ENCODE assay signal across 8 cellular contexts in the genomic region with DNA sequence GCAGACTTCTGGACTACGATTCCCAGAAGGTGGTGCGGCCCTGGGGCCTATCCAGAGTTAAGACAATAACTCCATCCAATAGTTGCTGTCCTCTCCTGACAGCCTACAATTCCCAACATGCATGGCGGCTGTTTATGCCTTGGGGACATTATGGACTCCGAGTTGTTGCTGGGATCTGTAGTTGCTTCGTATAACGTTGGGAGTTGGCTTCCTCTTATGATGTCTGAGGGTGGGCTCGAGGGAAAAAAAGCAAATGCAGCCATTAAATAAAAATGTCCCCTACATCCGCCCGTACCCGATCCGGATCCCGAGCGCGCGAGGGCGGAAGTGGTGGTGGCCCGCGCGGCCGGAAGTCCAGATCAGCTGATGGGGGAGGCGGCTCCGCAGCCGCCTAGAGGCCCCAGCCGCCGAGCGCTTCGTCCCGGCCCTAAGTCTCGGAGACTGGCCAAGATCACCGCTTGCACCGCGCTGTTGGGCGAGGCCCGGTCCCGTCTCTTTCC. TPM values are rescaled to one million over a fixed set of nuclear protein-coding genes. Genes with fewer than 3 reads are reported as not detected.
A peak's percentile ranks its signal among the peaks of the same experiment; 100 is the strongest.
DNase-seq lines count a peak whose midpoint lies in the region; ATAC-seq and TF ChIP-seq lines count a peak whose summit lies in the region.

A gene with protein sequence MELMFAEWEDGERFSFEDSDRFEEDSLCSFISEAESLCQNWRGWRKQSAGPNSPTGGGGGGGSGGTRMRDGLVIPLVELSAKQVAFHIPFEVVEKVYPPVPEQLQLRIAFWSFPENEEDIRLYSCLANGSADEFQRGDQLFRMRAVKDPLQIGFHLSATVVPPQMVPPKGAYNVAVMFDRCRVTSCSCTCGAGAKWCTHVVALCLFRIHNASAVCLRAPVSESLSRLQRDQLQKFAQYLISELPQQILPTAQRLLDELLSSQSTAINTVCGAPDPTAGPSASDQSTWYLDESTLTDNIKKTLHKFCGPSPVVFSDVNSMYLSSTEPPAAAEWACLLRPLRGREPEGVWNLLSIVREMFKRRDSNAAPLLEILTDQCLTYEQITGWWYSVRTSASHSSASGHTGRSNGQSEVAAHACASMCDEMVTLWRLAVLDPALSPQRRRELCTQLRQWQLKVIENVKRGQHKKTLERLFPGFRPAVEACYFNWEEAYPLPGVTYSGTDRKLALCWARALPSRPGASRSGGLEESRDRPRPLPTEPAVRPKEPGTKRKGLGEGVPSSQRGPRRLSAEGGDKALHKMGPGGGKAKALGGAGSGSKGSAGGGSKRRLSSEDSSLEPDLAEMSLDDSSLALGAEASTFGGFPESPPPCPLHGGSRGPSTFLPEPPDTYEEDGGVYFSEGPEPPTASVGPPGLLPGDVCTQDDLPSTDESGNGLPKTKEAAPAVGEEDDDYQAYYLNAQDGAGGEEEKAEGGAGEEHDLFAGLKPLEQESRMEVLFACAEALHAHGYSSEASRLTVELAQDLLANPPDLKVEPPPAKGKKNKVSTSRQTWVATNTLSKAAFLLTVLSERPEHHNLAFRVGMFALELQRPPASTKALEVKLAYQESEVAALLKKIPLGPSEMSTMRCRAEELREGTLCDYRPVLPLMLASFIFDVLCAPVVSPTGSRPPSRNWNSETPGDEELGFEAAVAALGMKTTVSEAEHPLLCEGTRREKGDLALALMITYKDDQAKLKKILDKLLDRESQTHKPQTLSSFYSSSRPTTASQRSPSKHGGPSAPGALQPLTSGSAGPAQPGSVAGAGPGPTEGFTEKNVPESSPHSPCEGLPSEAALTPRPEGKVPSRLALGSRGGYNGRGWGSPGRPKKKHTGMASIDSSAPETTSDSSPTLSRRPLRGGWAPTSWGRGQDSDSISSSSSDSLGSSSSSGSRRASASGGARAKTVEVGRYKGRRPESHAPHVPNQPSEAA (N-terminal part only) (plus strand): TSS at position 386 of the 500 bp plus-strand sequence. CDS start 273 bp downstream, outside the sequence.

- no peaks in the 10 kb centered on the region for H3K27me3 Mint-ChIP-seq in CD8-positive, alpha-beta memory T cell

- no peaks in the 10 kb centered on the region for H3K9me3 ChIP-seq in CD8-positive, alpha-beta memory T cell (ENCODE audit: low read length)
- H3K9me3 ChIP-seq in lower lobe of right lung = no peaks in the 10 kb centered on the region

- peaks cover 0 to 3% (median 0%) of the 10 kb centered on the region in 5 donors for H3K9me3 Mint-ChIP-seq in CD8-positive, alpha-beta memory T cell

- H3K36me3 ChIP-seq in CD8-positive, alpha-beta memory T cell (ENCODE audit: insufficient read depth, low read length) = peaks cover 7% of the 10 kb centered on the region
- peaks cover 28% of the 10 kb centered on the region for H3K36me3 ChIP-seq in lower lobe of right lung

- peaks cover 50% of the 10 kb centered on the region for H3K4me1 ChIP-seq in CD8-positive, alpha-beta memory T cell (ENCODE audit: insufficient read depth, low read length)
- peaks cover 54% of the 10 kb centered on the region for H3K4me1 ChIP-seq in lower lobe of right lung

- ATAC-seq in GM19468 (IDR thresholded peaks at IDR 0.05; ENCODE audit: extremely low read depth, unreplicated experiment) (peak; percentile 63), lower lobe of right lung (peak; percentile 93)

- CTCF ChIA-PET in CD8-positive, alpha-beta memory T cell (lab: Charles Lee) = interaction anchor here (0.7 to 2.1 kb wide), 4 partner anchors 9 to 42 kb away, joined by 3 to 12 read pairs (median 8); partner anchors contain the start of gene SEC24C

- peaks cover 5 to 51% (median 6%) of the 10 kb centered on the region in 3 donors for H3K36me3 Mint-ChIP-seq in CD8-positive, alpha-beta memory T cell

- POLR2A ChIA-PET in CD8-positive, alpha-beta memory T cell (lab: Charles Lee) = interaction anchor here (1.6 to 7.3 kb wide), 4 partner anchors 13 to 42 kb away, joined by 11 to 88 read pairs (median 12); partner anchors contain the start of gene SEC24C

- H3K4me3 ChIP-seq in CD8-positive, alpha-beta memory T cell (ENCODE audit: low read length) = peak within 1 kb of the TSS; percentile 88
- H3K4me3 ChIP-seq in lower lobe of right lung = peak within 1 kb of the TSS; percentile 67

- peak within 1 kb of the TSS; percentile 91 to 100 (median 99) for H3K4me3 Mint-ChIP-seq in CD8-positive, alpha-beta memory T cell

- peak within 1 kb of the TSS; percentile 77 for H3K27ac ChIP-seq in CD8-positive, alpha-beta memory T cell (ENCODE audit: low read depth, low read length)
- H3K27ac ChIP-seq in lower lobe of right lung = peak within 1 kb of the TSS; percentile 90

- peak; percentile 11 for TF ChIP-seq CTCF in lower lobe of right lung (IDR thresholded peaks at IDR 0.05)

- peak; percentile 79 to 91 (median 87) for DNase-seq in CD8-positive, alpha-beta memory T cell
- DNase-seq in HS-5 (ENCODE audit: low read depth) (peak; percentile 87), lower lobe of right lung (peak; percentile 92)
- DNase-seq in NK-92 treated with Interleukin-12 subunit alpha and Interleukin-12 subunit beta, amount 100 ng/mL, for 24 hours (lab: John Stamatoyannopoulos, UW) = peak; percentile 75
- peak; percentile 93 for DNase-seq in activated CD8-positive, alpha-beta memory T cell treated with anti-CD3 and anti-CD28 coated beads for 24 hours
- peak; percentile 85 for DNase-seq in effector CD4-positive, alpha-beta T cell
- peak; percentile 68 to 80 (median 71) for DNase-seq in stimulated activated CD4-positive, alpha-beta T cell treated with anti-CD3 and anti-CD28 coated beads, TNF-alpha, amount 100 ng/mL, for 24 hours (ENCODE audit: low read depth in 3 of 3)

- intact Hi-C loops in lower lobe of right lung (cut with DNase I) = no loop called here

- peaks cover 50 to 70% (median 55%) of the 10 kb centered on the region in 3 donors for H3K4me1 Mint-ChIP-seq in CD8-positive, alpha-beta memory T cell

- H3K27ac Mint-ChIP-seq in CD8-positive, alpha-beta memory T cell = peak within 1 kb of the TSS; percentile 89 to 99 (median 97)

- no peaks in the 10 kb centered on the region for H3K27me3 ChIP-seq in CD8-positive, alpha-beta memory T cell (ENCODE audit: insufficient read depth, low read length, poor library complexity, severe bottlenecking)
- H3K27me3 ChIP-seq in lower lobe of right lung (ENCODE audit: low read depth) = no peaks in the 10 kb centered on the region

RNA-seq across cellular contexts. Expression of the gene that starts here (rescaled TPM):
- 10 to 100 TPM; 54.3 to 57.6 TPM for total RNA-seq in CD8-positive, alpha-beta memory T cell
- 26.0 TPM for polyA plus RNA-seq in CD8-positive, alpha-beta memory T cell
- total RNA-seq in lower lobe of right lung = 125 TPM

Comparison
In these comparisons a context has a peak if more than half of its experiments do, and no peak if none do; other contexts are left out.
1. Peak in every context shown above with its lines: DNase-seq, ATAC-seq, H3K4me3 ChIP-seq and H3K27ac ChIP-seq.